Comparison of ENCODE assay signal across 1 cellular context in genomic region chr7:155467846-155468821, GRCh38.
TF ChIP-seq lines count a peak whose summit lies in the region.

No MANE protein-coding gene starts in this region.

TF ChIP-seq in SK-N-SH treated with all-trans-retinoic acid at 6 μM for 48 hours, 23 proteins besides CTCF, POLR2A, EP300 and RAD21 (continued from another document):
- TF ChIP-seq PATZ1 (CRISPR knock-in tag; IDR thresholded peaks at IDR 0.05; ENCODE audit: borderline replicate concordance) (no peak), TOX (CRISPR knock-in tag; IDR thresholded peaks at IDR 0.05; ENCODE audit: borderline replicate concordance) (no peak), ZC3H10 (CRISPR knock-in tag; IDR thresholded peaks at IDR 0.05) (no peak), PPARA (CRISPR knock-in tag; IDR thresholded peaks at IDR 0.05; ENCODE audit: borderline replicate concordance) (no peak), TCF4 (CRISPR knock-in tag; IDR thresholded peaks at IDR 0.05; ENCODE audit: borderline replicate concordance) (no peak), SNAI2 (CRISPR knock-in tag; IDR thresholded peaks at IDR 0.05) (no peak), ZNF70 (CRISPR knock-in tag; IDR thresholded peaks at IDR 0.05) (no peak), POU6F1 (CRISPR knock-in tag; IDR thresholded peaks at IDR 0.05; ENCODE audit: borderline replicate concordance, low read depth) (no peak), ARNTL (CRISPR knock-in tag; IDR thresholded peaks at IDR 0.05; ENCODE audit: borderline replicate concordance, low read depth) (no peak)
TF ChIP-seq in SK-N-SH treated with all-trans-retinoic acid at 6 μM for 48 hours: peak in this region for 0.
